In genomic region chr1:100785399-100786082, GRCh38 we compare ENCODE assay signal across 13 cellular contexts.
DNase-seq lines count a peak whose midpoint lies in the region; ATAC-seq and TF ChIP-seq lines count a peak whose summit lies in the region.
"Had no signal": no experiment of that assay in that cellular context is flagged by ENCODE, and none has a peak within 500 bp of the region (broad histone marks: within the 10 kb centered on the region; RNA-seq: fewer than 3 reads in every experiment).

No MANE protein-coding gene starts in this region.

- no TSS peak for BruUV-seq in mammary epithelial cell (replicated peaks; lab: Mats Ljungman, UMichigan)

- no peak overlapping the region for H4K8ac ChIP-seq in neuronal stem cell (ENCODE audit: low read depth, low read length)

- CTCF ChIA-PET in mammary epithelial cell (lab: Charles Lee; ENCODE audit: low non-redundant PET), result no interaction called here
- CTCF ChIA-PET in activated CD8-positive, alpha-beta T cell treated with anti-CD3 and anti-CD28 coated beads, Interleukin-2, amount 10 ng/mL, durations not matched to agents 7 days and 5 days (lab: Charles Lee), result no interaction called here

- no peak overlapping the region for H3K4me3 Mint-ChIP-seq in activated CD8-positive, alpha-beta T cell treated with anti-CD3 and anti-CD28 coated beads, Interleukin-2, amount 10 ng/mL, durations not matched to agents 7 days and 5 days
- H3K4me3 Mint-ChIP-seq: stimulated activated effector memory CD8-positive, alpha-beta T cell treated with anti-CD3 and anti-CD28 coated beads, Interleukin-12 subunit alpha, Interleukin-12 subunit beta, amount 100 ng/mL, for 72 hours had no signal

- H3K36me3 Mint-ChIP-seq in activated CD8-positive, alpha-beta T cell treated with anti-CD3 and anti-CD28 coated beads, Interleukin-2, amount 10 ng/mL, durations not matched to agents 7 days and 5 days (ENCODE audit: low read depth), result no peaks in the 10 kb centered on the region
- H3K36me3 Mint-ChIP-seq: stimulated activated effector memory CD8-positive, alpha-beta T cell treated with anti-CD3 and anti-CD28 coated beads, Interleukin-12 subunit alpha, Interleukin-12 subunit beta, amount 100 ng/mL, for 72 hours had no signal

- H2AFZ ChIP-seq in GM23248, result peak overlapping the region; percentile 72
- H2AFZ ChIP-seq in mammary epithelial cell (ENCODE audit: low read depth, low read length), result peak overlapping the region; percentile 43
- peak overlapping the region; percentile 67 for H2AFZ ChIP-seq in neuronal stem cell (ENCODE audit: low read length)

- no peaks in the 10 kb centered on the region for H3K79me1 ChIP-seq in neuronal stem cell (ENCODE audit: low read depth, low read length)

- H4K91ac ChIP-seq in neuronal stem cell (ENCODE audit: low read depth, low read length, poor library complexity), result no peak overlapping the region

- intact Hi-C loops in mammary epithelial cell (cut with micrococcal nuclease), result no loop called here
- intact Hi-C loops in left colon (cut with DNase I, micrococcal nuclease), result no loop called here

- H3K4me1 Mint-ChIP-seq in activated CD8-positive, alpha-beta T cell treated with anti-CD3 and anti-CD28 coated beads, Interleukin-2, amount 10 ng/mL, durations not matched to agents 7 days and 5 days (ENCODE audit: low read depth), result no peaks in the 10 kb centered on the region
- H3K4me1 Mint-ChIP-seq: stimulated activated effector memory CD8-positive, alpha-beta T cell treated with anti-CD3 and anti-CD28 coated beads, Interleukin-12 subunit alpha, Interleukin-12 subunit beta, amount 100 ng/mL, for 72 hours had no signal

- H3K9me3 Mint-ChIP-seq in activated CD8-positive, alpha-beta T cell treated with anti-CD3 and anti-CD28 coated beads, Interleukin-2, amount 10 ng/mL, durations not matched to agents 7 days and 5 days (ENCODE audit: insufficient read depth), result no peaks in the 10 kb centered on the region

- H2BK120ac ChIP-seq in neuronal stem cell (ENCODE audit: low read depth, low read length), result no peak overlapping the region

- peak; percentile 86 for DNase-seq in GM23248
- peak; percentile 53 to 62 for DNase-seq in NCI-H526 (lab: John Stamatoyannopoulos, UW)
- DNase-seq in mammary epithelial cell, result no peak
- no peak for DNase-seq in neuronal stem cell (ENCODE audit: low spot score)
- no peak for DNase-seq in activated CD8-positive, alpha-beta T cell treated with anti-CD3 and anti-CD28 coated beads, Interleukin-2, amount 10 ng/mL, durations not matched to agents 7 days and 5 days
- DNase-seq in left colon, result no peak
- no peak for DNase-seq in SKM-1 treated with dmso at 0.1 percent for 144 hours (lab: John Stamatoyannopoulos, UW; ENCODE audit: unreplicated experiment)
- DNase-seq: activated CD4-positive, alpha-beta T cell treated with anti-CD3 and anti-CD28 coated beads for 1 hour; activated effector memory CD4-positive, alpha-beta T cell treated with Interleukin-2 at 50 U/mL for 16 hours; DMS79 treated with DMSO at 0.1 percent for 48 hours; NCI-H1694 had no signal

- H2BK12ac ChIP-seq in neuronal stem cell (ENCODE audit: low read length), result no peak overlapping the region

- H3K36me3 ChIP-seq in GM23248 (ENCODE audit: low read depth) (no peaks in the 10 kb centered on the region), mammary epithelial cell (ENCODE audit: insufficient read depth, low read length) (no peaks in the 10 kb centered on the region), neuronal stem cell (replicated peaks in 1 of 2; ENCODE audit: control insufficient read depth in 2 of 2, insufficient read depth in 2 of 2, low read length in 2 of 2) (no peaks in the 10 kb centered on the region)

- no peak overlapping the region for H3K23ac ChIP-seq in neuronal stem cell (ENCODE audit: low read depth, low read length, poor library complexity)

- no peak overlapping the region for H3K14ac ChIP-seq in neuronal stem cell (ENCODE audit: low read length)

- peaks cover 10% of the 10 kb centered on the region; the same call in 1 of the 2 replicates for H3F3A ChIP-seq in GM23248 (ENCODE audit: insufficient read depth)

- H3K9me3 ChIP-seq in GM23248 (ENCODE audit: low read depth), result no peaks in the 10 kb centered on the region
- H3K9me3 ChIP-seq in mammary epithelial cell (replicated peaks; ENCODE audit: insufficient read depth, low read length), result no peaks in the 10 kb centered on the region
- peaks cover 0 to 7% of the 10 kb centered on the region in 2 donors for H3K9me3 ChIP-seq in neuronal stem cell (replicated peaks in 1 of 2; ENCODE audit: control insufficient read depth in 2 of 2, insufficient read depth in 1 of 2, low read depth in 1 of 2, low read length in 2 of 2)

- TF ChIP-seq CTCF in mammary epithelial cell (conservative IDR thresholded peaks at IDR 0.05 in 1 of 2, IDR thresholded peaks at IDR 0.05 in 1 of 2; ENCODE audit: extremely low read depth in 1 of 2, insufficient read depth in 1 of 2, low read depth in 1 of 2, low read length in 2 of 2), result no peak

- H3K79me2 ChIP-seq in GM23248 (ENCODE audit: insufficient read depth), result no peaks in the 10 kb centered on the region
- no peaks in the 10 kb centered on the region for H3K79me2 ChIP-seq in mammary epithelial cell (ENCODE audit: insufficient read depth, low read length)

- no peak overlapping the region for H3K18ac ChIP-seq in neuronal stem cell (ENCODE audit: low read length)

- H2BK5ac ChIP-seq in neuronal stem cell (ENCODE audit: low read length), result no peak overlapping the region

- H3K4me3 ChIP-seq in GM23248 (peak overlapping the region; percentile 60), mammary epithelial cell (replicated peaks in 1 of 3; ENCODE audit: insufficient read depth in 1 of 3, low read depth in 2 of 3, low read length in 3 of 3) (peak overlapping the region in 1 of 3 experiments; percentile 7), neuronal stem cell (ENCODE audit: low read length in 2 of 2) (peak overlapping the region in 1 of 2 donors; percentile 14)

- peaks cover 18% of the 10 kb centered on the region for H3K27me3 Mint-ChIP-seq in activated CD8-positive, alpha-beta T cell treated with anti-CD3 and anti-CD28 coated beads, Interleukin-2, amount 10 ng/mL, durations not matched to agents 7 days and 5 days (ENCODE audit: low read depth)

- no peak overlapping the region for H3K27ac Mint-ChIP-seq in activated CD8-positive, alpha-beta T cell treated with anti-CD3 and anti-CD28 coated beads, Interleukin-2, amount 10 ng/mL, durations not matched to agents 7 days and 5 days
- H3K27ac Mint-ChIP-seq: stimulated activated effector memory CD8-positive, alpha-beta T cell treated with anti-CD3 and anti-CD28 coated beads, Interleukin-12 subunit alpha, Interleukin-12 subunit beta, amount 100 ng/mL, for 72 hours had no signal

- no peak overlapping the region for H2AK5ac ChIP-seq in neuronal stem cell (ENCODE audit: low read depth, low read length)

- peak overlapping the region; percentile 26; the same call in 1 of the 2 replicates for H3K27ac ChIP-seq in GM23248
- no peak overlapping the region for H3K27ac ChIP-seq in mammary epithelial cell (ENCODE audit: insufficient read depth, low read depth, low read length)
- H3K27ac ChIP-seq in neuronal stem cell (replicated peaks; ENCODE audit: low read length), result no peak overlapping the region

- H3K4me2 ChIP-seq in GM23248 (ENCODE audit: unreplicated experiment) (peak overlapping the region; percentile 65), mammary epithelial cell (ENCODE audit: insufficient read depth, low read depth, low read length) (peak overlapping the region; percentile 57), neuronal stem cell (ENCODE audit: insufficient read depth, low read length, poor library complexity, severe bottlenecking) (no peak overlapping the region)

- dilution Hi-C loops in mammary epithelial cell (cut with HindIII; ENCODE audit: low sequenced_read_pairs), result no loop called here

- H4K20me1 ChIP-seq in GM23248 (ENCODE audit: insufficient read depth) (no peaks in the 10 kb centered on the region), mammary epithelial cell (ENCODE audit: insufficient read depth, low read length) (no peaks in the 10 kb centered on the region)

- H3K9ac ChIP-seq in GM23248 (no peak overlapping the region), mammary epithelial cell (ENCODE audit: insufficient read depth, low read length) (no peak overlapping the region), neuronal stem cell (ENCODE audit: low read depth, low read length, poor library complexity) (no peak overlapping the region)

- in situ Hi-C loops in GM23248 (cut with MboI), result no loop called here
- in situ Hi-C loops in mammary epithelial cell (cut with MboI; ENCODE audit: low sequenced_read_pairs in 2 of 2), result no loop called here

- no peak overlapping the region for H2BK15ac ChIP-seq in neuronal stem cell (ENCODE audit: low read length)

- WGBS in GM23248 (ENCODE audit: low coverage in 1 of 2, low lambda C conversion rate in 2 of 2, missing lambda C conversion rate in 2 of 2), 2 experiments, result 29 to 32% methylated on average over 5 of the region's 5 CpGs
- 16% methylated on average over 5 of the region's 5 CpGs for WGBS in mammary epithelial cell (ENCODE audit: low coverage, missing lambda C conversion rate)
- no CpG with 5 or more reads among the region's 5 CpGs for WGBS in neuronal stem cell (ENCODE audit: extremely low coverage in 2 of 2, insufficient read length in 2 of 2, insufficient replicate concordance in 1 of 2), 2 donors

- no peaks in the 10 kb centered on the region for H3K27me3 ChIP-seq in GM23248 (replicated peaks; ENCODE audit: insufficient read depth)
- no peaks in the 10 kb centered on the region for H3K27me3 ChIP-seq in mammary epithelial cell (ENCODE audit: insufficient read depth, low read length)
- no peaks in the 10 kb centered on the region for H3K27me3 ChIP-seq in neuronal stem cell (ENCODE audit: control insufficient read depth in 3 of 3, insufficient read depth in 3 of 3, low read depth in 1 of 3, low read length in 3 of 3)

- H3K4ac ChIP-seq in neuronal stem cell (ENCODE audit: low read length), result no peak overlapping the region

- ATAC-seq in HG02840 (IDR thresholded peaks at IDR 0.05; ENCODE audit: low FRiP score, unreplicated experiment) (no peak), left colon (no peak)
- ATAC-seq in activated CD8-positive, alpha-beta T cell treated with anti-CD3 and anti-CD28 coated beads, Interleukin-2, amount 10 ng/mL, durations not matched to agents 7 days and 5 days, result no peak
- ATAC-seq: stimulated activated effector memory CD8-positive, alpha-beta T cell treated with anti-CD3 and anti-CD28 coated beads, Interleukin-12 subunit alpha, Interleukin-12 subunit beta, amount 100 ng/mL, for 72 hours had no signal

- no peaks in the 10 kb centered on the region for H3K9me2 ChIP-seq in GM23248 (ENCODE audit: insufficient read depth)

- H3K4me1 ChIP-seq in GM23248 (ENCODE audit: insufficient read depth) (peaks cover 15% of the 10 kb centered on the region), mammary epithelial cell (ENCODE audit: insufficient read depth, low read length) (peaks cover 9% of the 10 kb centered on the region), neuronal stem cell (ENCODE audit: control insufficient read depth in 2 of 2, insufficient read depth in 1 of 2, low read depth in 1 of 2, low read length in 2 of 2) (peaks cover 1 to 22% of the 10 kb centered on the region in 2 donors)

- POLR2A ChIA-PET in activated CD8-positive, alpha-beta T cell treated with anti-CD3 and anti-CD28 coated beads, Interleukin-2, amount 10 ng/mL, durations not matched to agents 7 days and 5 days (lab: Charles Lee), result no interaction called here

Comparison
In these comparisons a context has a peak if more than half of its experiments do, and no peak if none do; other contexts are left out.
1. DNase-seq: peak in GM23248 (single experiment) and NCI-H526 (2 of 2); none in mammary epithelial cell (single experiment), neuronal stem cell (single experiment), activated CD8-positive, alpha-beta T cell treated with anti-CD3 and anti-CD28 coated beads, Interleukin-2, amount 10 ng/mL, durations not matched to agents 7 days and 5 days (single experiment), left colon (0 of 2) and SKM-1 treated with dmso at 0.1 percent for 144 hours (single experiment).
2. Peak in every context shown above with its lines, with median percentiles within 50 percentile points of each other: H2AFZ ChIP-seq.